In the genomic region with DNA sequence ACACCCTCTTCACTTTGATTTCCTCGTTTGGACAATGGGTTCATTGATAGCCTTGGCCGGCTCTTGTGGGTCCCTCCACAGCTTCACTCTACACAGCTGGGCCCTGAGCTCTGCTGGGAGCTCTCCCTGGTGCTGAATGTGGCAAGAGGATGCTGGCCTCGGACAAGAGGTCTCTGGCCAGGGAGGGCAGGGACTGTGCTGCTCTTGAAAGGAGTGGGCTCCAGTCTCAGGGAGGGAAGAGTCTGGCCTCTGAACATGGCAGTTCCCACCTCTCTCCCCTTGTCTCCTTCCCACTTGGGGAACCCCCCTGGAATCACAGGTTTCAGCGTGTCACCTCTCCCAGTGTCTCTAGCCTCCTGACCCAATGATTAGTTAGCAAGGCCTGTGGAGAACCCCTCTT, we compare ENCODE assay signal across 9 cellular contexts. TPM values are rescaled to one million over a fixed set of nuclear protein-coding genes. Genes with fewer than 3 reads are reported as not detected.
DNase-seq lines count a peak whose midpoint lies in the region; ATAC-seq and TF ChIP-seq lines count a peak whose summit lies in the region.
"Had no signal": no experiment of that assay in that cellular context is flagged by ENCODE, and none has a peak within 500 bp of the region (broad histone marks: within the 10 kb centered on the region; RNA-seq: fewer than 3 reads in every experiment).

No MANE protein-coding gene starts in this region.

- H3K36me3 Mint-ChIP-seq in activated CD4-positive, alpha-beta memory T cell treated with anti-CD3 and anti-CD28 coated beads for 36 hours = no peaks in the 10 kb centered on the region
- H3K36me3 Mint-ChIP-seq: activated naive CD8-positive, alpha-beta T cell had no signal

- no peak overlapping the region for H3K4me3 ChIP-seq in HL-60 (replicated peaks; ENCODE audit: insufficient read depth, low read length)
- H3K4me3 ChIP-seq in heart right ventricle = no peak overlapping the region

- H3K9me3 ChIP-seq in heart right ventricle = no peaks in the 10 kb centered on the region

- intact Hi-C loops in activated CD4-positive, alpha-beta memory T cell treated with anti-CD3 and anti-CD28 coated beads for 36 hours (cut with micrococcal nuclease) = no loop called here
- intact Hi-C loops in heart right ventricle (cut with DNase I) = loop anchor here in 1 of 10 donors (10.0 kb wide), 1 partner anchor 288 kb away; no protein-coding TSS in a partner anchor

- H3K27me3 Mint-ChIP-seq in activated CD4-positive, alpha-beta memory T cell treated with anti-CD3 and anti-CD28 coated beads for 36 hours = peaks cover 40% of the 10 kb centered on the region

- peaks cover 5% of the 10 kb centered on the region for H3K4me1 Mint-ChIP-seq in activated CD4-positive, alpha-beta memory T cell treated with anti-CD3 and anti-CD28 coated beads for 36 hours (ENCODE audit: low read depth)

- TF ChIP-seq CTCF in HL-60 (IDR thresholded peaks at IDR 0.05; ENCODE audit: insufficient read depth, low read length) = no peak
- no peak for TF ChIP-seq CTCF in heart right ventricle (IDR thresholded peaks at IDR 0.05)

- H3K36me3 ChIP-seq in heart right ventricle = no peaks in the 10 kb centered on the region

- POLR2A ChIA-PET in activated CD4-positive, alpha-beta memory T cell treated with anti-CD3 and anti-CD28 coated beads for 36 hours (lab: Charles Lee) = no interaction called here

- H3K4me1 ChIP-seq in heart right ventricle = peaks cover 0 to 3% (median 0%) of the 10 kb centered on the region in 9 donors

- peaks cover 39% of the 10 kb centered on the region for H3K27me3 ChIP-seq in HL-60 (ENCODE audit: insufficient read depth, poor library complexity, severe bottlenecking)
- H3K27me3 ChIP-seq in heart right ventricle = peaks cover 16 to 65% (median 51%) of the 10 kb centered on the region in 7 donors

- CTCF ChIA-PET in activated CD4-positive, alpha-beta memory T cell treated with anti-CD3 and anti-CD28 coated beads for 36 hours (lab: Charles Lee) = no interaction called here

- H3K27ac ChIP-seq in HL-60 (replicated peaks) (no peak overlapping the region), heart right ventricle (no peak overlapping the region)

- H3K27ac Mint-ChIP-seq in activated CD4-positive, alpha-beta memory T cell treated with anti-CD3 and anti-CD28 coated beads for 36 hours = no peak overlapping the region
- H3K27ac Mint-ChIP-seq: activated naive CD8-positive, alpha-beta T cell had no signal

- ATAC-seq in heart right ventricle (peak; percentile 56 to 83 (median 70)), GM21723 (IDR thresholded peaks at IDR 0.05; ENCODE audit: unreplicated experiment) (no peak), HG02759 (IDR thresholded peaks at IDR 0.05; ENCODE audit: unreplicated experiment) (no peak)

- H3K9me3 Mint-ChIP-seq in activated CD4-positive, alpha-beta memory T cell treated with anti-CD3 and anti-CD28 coated beads for 36 hours = no peaks in the 10 kb centered on the region

- H3K4me3 Mint-ChIP-seq in activated CD4-positive, alpha-beta memory T cell treated with anti-CD3 and anti-CD28 coated beads for 36 hours = no peak overlapping the region
- H3K4me3 Mint-ChIP-seq: activated naive CD8-positive, alpha-beta T cell had no signal

- WGBS in heart right ventricle, 2 donors = 11 to 12% methylated on average over 4 of the region's 4 CpGs

- DNase-seq in Ammon's horn (ENCODE audit: low spot score) (peak; percentile 89), HL-60 (ENCODE audit: low read depth in 1 of 2, low spot score in 1 of 2) (peak; percentile 43 to 50), heart right ventricle (peak; percentile 54 to 56), renal cortical epithelial cell (ENCODE audit: low read depth) (peak; percentile 60), NCI-H2171 treated with DMSO at 0.1 percent for 48 hours (lab: John Stamatoyannopoulos, UW) (no peak)
- DNase-seq in activated CD4-positive, alpha-beta memory T cell treated with anti-CD3 and anti-CD28 coated beads for 36 hours = peak; percentile 47

RNA-seq across cellular contexts. Expression of a gene that starts 3.0 kb away (rescaled TPM):
- total RNA-seq in activated CD4-positive, alpha-beta memory T cell treated with anti-CD3 and anti-CD28 coated beads for 36 hours = under 1 TPM in 1 of 2 experiments, not detected in 1; 0.07 TPM
- total RNA-seq in heart right ventricle (not detected), renal cortical epithelial cell (0.10 TPM in 1 of 2 replicates, not detected in the other)
- polyA plus RNA-seq in heart right ventricle = under 1 TPM; 0.07 to 0.15 TPM

RNA-seq across cellular contexts. Expression of a gene that starts 50.0 kb away (rescaled TPM):
- 10 to 100 TPM; 18.1 to 20.6 TPM for total RNA-seq in activated CD4-positive, alpha-beta memory T cell treated with anti-CD3 and anti-CD28 coated beads for 36 hours
- total RNA-seq in heart right ventricle (10 to 100 TPM; 15.1 to 23.9 (median 19.3) TPM), renal cortical epithelial cell (14.5 and 20.7 TPM in 2 replicates)
- polyA plus RNA-seq in heart right ventricle = 10 to 100 TPM; 37.6 to 46.7 TPM

RNA-seq across cellular contexts. Expression of a gene that starts 50.4 kb away (rescaled TPM):
- total RNA-seq in activated CD4-positive, alpha-beta memory T cell treated with anti-CD3 and anti-CD28 coated beads for 36 hours = 10 to 100 TPM; 81.4 to 87.4 TPM
- total RNA-seq in heart right ventricle (100 to 1,000 TPM; 296 to 412 (median 358) TPM), renal cortical epithelial cell (89.1 and 125 TPM in 2 replicates)
- 100 to 1,000 TPM; 614 to 963 TPM for polyA plus RNA-seq in heart right ventricle

Comparison
In these comparisons a context has a peak if more than half of its experiments do, and no peak if none do; other contexts are left out.
1. ATAC-seq: peak in heart right ventricle (8 of 8); none in GM21723 (single experiment) and HG02759 (single experiment).